Comparison of ENCODE assay signal across 8 cellular contexts in genomic region chr10:131901181-131901829, GRCh38. TPM values are rescaled to one million over a fixed set of nuclear protein-coding genes. Genes with fewer than 3 reads are reported as not detected.
DNase-seq lines count a peak whose midpoint lies in the region; ATAC-seq and TF ChIP-seq lines count a peak whose summit lies in the region.

No MANE protein-coding gene starts in this region.

- peak; percentile 16 for ATAC-seq in GM18873 (IDR thresholded peaks at IDR 0.05; ENCODE audit: low FRiP score, unreplicated experiment)
- peak; percentile 15 for ATAC-seq in HG03097 (IDR thresholded peaks at IDR 0.05; ENCODE audit: low FRiP score, unreplicated experiment)

- H3K27me3 Mint-ChIP-seq in brain: peaks cover 19% of the 10 kb centered on the region

- POLR2A ChIA-PET in AG04449 (lab: Yijun Ruan, JAX): interaction anchor here (0.6 to 1.3 kb wide), 5 partner anchors 10 to 139 kb away, joined by 3 to 6 read pairs (median 3); partner anchors contain the start of gene BNIP3

- peak overlapping the region; percentile 92 to 97 (median 96) for H3K4me3 Mint-ChIP-seq in brain

- H3K4me1 Mint-ChIP-seq in brain: peaks cover 63% of the 10 kb centered on the region

- peaks cover 0 to 3% (median 0%) of the 10 kb centered on the region in 5 experiments for H3K9me3 Mint-ChIP-seq in brain

- DNase-seq in AG04449 (ENCODE audit: low read depth, low spot score): no peak
- peak; percentile 18 for DNase-seq in T follicular helper cell (ENCODE audit: low read depth)
- DNase-seq in iris pigment epithelial cell (ENCODE audit: low read depth): peak; percentile 35
- peak; percentile 44 for DNase-seq in stimulated activated CD4-positive, alpha-beta T cell treated with anti-CD3 and anti-CD28 coated beads, Interleukin-1b, Interleukin-23, amount 100 ng/mL, for 48 hours
- no peak for DNase-seq in cerebellar cortex (ENCODE audit: low spot score)

- H3K36me3 Mint-ChIP-seq in brain: peaks cover 21% of the 10 kb centered on the region

- H3K4me3 ChIP-seq in AG04449 (ENCODE audit: low read depth, low read length): peak overlapping the region; percentile 82

- no peak for TF ChIP-seq CTCF in AG04449 (IDR thresholded peaks at IDR 0.05; ENCODE audit: insufficient read depth, low read length, missing control alignments)
- no peak for TF ChIP-seq CTCF in brain (conservative IDR thresholded peaks at IDR 0.05)

- H3K27ac Mint-ChIP-seq in brain: peak overlapping the region; percentile 81 to 95 (median 93)

- CTCF ChIA-PET in AG04449 (lab: Yijun Ruan, JAX): interaction anchor here (1.0 to 2.5 kb wide), 2 partner anchors 16 to 122 kb away, joined by 4 to 16 read pairs; no protein-coding TSS in a partner anchor

RNA-seq across cellular contexts. Expression of gene PPP2R2D, which starts 0.5 kb away (rescaled TPM):
- 44.5 TPM for polyA plus RNA-seq in brain (ENCODE audit: insufficient read depth, low read depth, low replicate concordance)

Comparison
In these comparisons a context has a peak if more than half of its experiments do, and no peak if none do; other contexts are left out.
1. DNase-seq: peak in T follicular helper cell (single experiment), iris pigment epithelial cell (single experiment) and stimulated activated CD4-positive, alpha-beta T cell treated with anti-CD3 and anti-CD28 coated beads, Interleukin-1b, Interleukin-23, amount 100 ng/mL, for 48 hours (single experiment); none in AG04449 (single experiment) and cerebellar cortex (single experiment).